Comparison of ENCODE assay signal across 8 cellular contexts in genomic region chr1:52032124-52032784, GRCh38. TPM values are rescaled to one million over a fixed set of nuclear protein-coding genes. Genes with fewer than 3 reads are reported as not detected.
A peak's percentile ranks its signal among the peaks of the same experiment; 100 is the strongest.
DNase-seq lines count a peak whose midpoint lies in the region; ATAC-seq, FAIRE-seq and TF ChIP-seq lines count a peak whose summit lies in the region.

No MANE protein-coding gene starts in this region.

- H3K23me2 ChIP-seq in H1 (ENCODE audit: low read depth, low read length) = peaks cover 5% of the 10 kb centered on the region; the same call in 1 of the 2 replicates

- no peak for ATAC-seq in Right ventricle myocardium inferior

- TF ChIP-seq POLR2A in H1 (IDR thresholded peaks at IDR 0.05; ENCODE audit: control extremely low read depth in 1 of 2, low read depth in 2 of 2, low read length in 2 of 2) = no peak

- H3K4me3 ChIP-seq in left ventricle myocardium inferior (peak overlapping the region; percentile 96), H1 (ENCODE audit: extremely low read depth in 1 of 4, insufficient read depth in 2 of 4, low read depth in 3 of 4, low read length in 4 of 4) (peak overlapping the region; percentile 68 to 94 (median 81))

- no peaks in the 10 kb centered on the region for H3K9me3 Mint-ChIP-seq in osteocyte (ENCODE audit: unreplicated experiment)

- DNase-seq in left ventricle myocardium inferior = no peak
- DNase-seq in Right ventricle myocardium inferior (ENCODE audit: missing footprints) = no peak
- peak; percentile 26 for DNase-seq in NCI-H69 (lab: John Stamatoyannopoulos, UW)
- no peak for DNase-seq in H1 (ENCODE audit: low read depth in 1 of 2, low spot score in 2 of 2)
- DNase-seq in osteocyte (ENCODE audit: extremely low spot score, unreplicated experiment) = no peak
- DNase-seq in stimulated activated naive CD4-positive, alpha-beta T cell treated with Interleukin-2 at 50 U/mL for 16 hours (lab: John Stamatoyannopoulos, UW) = no peak
- DNase-seq in SHP77 (lab: John Stamatoyannopoulos, UW) = no peak
- DNase-seq in NCI-H2081 treated with DMSO at 0.1 percent for 48 hours (lab: John Stamatoyannopoulos, UW) = no peak

- peaks cover 2 to 5% of the 10 kb centered on the region in 2 experiments for H4K20me1 ChIP-seq in H1 (replicated peaks in 1 of 2; ENCODE audit: control insufficient read depth in 1 of 2, insufficient read depth in 2 of 2, low read length in 2 of 2)

- TF ChIP-seq CTCF in left ventricle myocardium inferior (IDR thresholded peaks at IDR 0.05; ENCODE audit: borderline replicate concordance) = no peak
- no peak for TF ChIP-seq CTCF in H1 (IDR thresholded peaks at IDR 0.05; ENCODE audit: control extremely low read depth in 1 of 3, insufficient read depth in 1 of 3, low read depth in 1 of 3, low read length in 3 of 3)
- no peak for TF ChIP-seq CTCF in osteocyte (IDR thresholded peaks at IDR 0.05)

- H3K27me3 Mint-ChIP-seq in osteocyte (ENCODE audit: unreplicated experiment) = no peaks in the 10 kb centered on the region

- peaks cover 10% of the 10 kb centered on the region for H3K36me3 ChIP-seq in left ventricle myocardium inferior
- H3K36me3 ChIP-seq in H1 (ENCODE audit: control insufficient read depth in 2 of 4, insufficient read depth in 4 of 4, low read length in 3 of 4) = peaks cover 0 to 20% (median 2%) of the 10 kb centered on the region in 4 experiments; a peak in 3 of 8 replicates

- no peak overlapping the region for H2BK12ac ChIP-seq in H1 (ENCODE audit: low read depth, low read length)

- TF ChIP-seq EP300 in H1 (IDR thresholded peaks at IDR 0.05; ENCODE audit: borderline replicate concordance in 1 of 2, low read depth in 2 of 2, low read length in 2 of 2) = no peak

- H3K56ac ChIP-seq in H1 (replicated peaks; ENCODE audit: insufficient read length, low read depth, low read length) = no peak overlapping the region

- peaks cover 4 to 21% of the 10 kb centered on the region in 2 experiments; a peak in 3 of 4 replicates for H3K79me2 ChIP-seq in H1 (ENCODE audit: control insufficient read depth in 1 of 2, insufficient read depth in 2 of 2, low read length in 2 of 2)

- no peak overlapping the region for H4K5ac ChIP-seq in H1 (ENCODE audit: insufficient read length, low read depth, low read length)

- H4K91ac ChIP-seq in H1 (replicated peaks; ENCODE audit: insufficient read length, low read length) = no peak overlapping the region

- H4K8ac ChIP-seq in H1 (ENCODE audit: extremely low read depth, insufficient read depth, low read length) = 0 out of 2 replicates have a peak overlapping the region, but pooled peaks have one; percentile 4

- CTCF ChIA-PET in H1 (lab: Charles Lee; ENCODE audit: partially characterized antibody) = interaction anchor here (0.6 kb wide), 1 partner anchor 196 kb away, joined by 4 read pairs; no protein-coding TSS in a partner anchor

- H3K9me3 ChIP-seq in left ventricle myocardium inferior (replicated peaks) (no peaks in the 10 kb centered on the region), H1 (ENCODE audit: insufficient read depth in 2 of 2, low read depth in 1 of 2, low read length in 1 of 2) (no peaks in the 10 kb centered on the region)

- no peak overlapping the region for H3K4ac ChIP-seq in H1 (replicated peaks; ENCODE audit: insufficient read length, low read depth, low read length)

- no peak overlapping the region for H3K23ac ChIP-seq in H1 (ENCODE audit: insufficient read length)

- no peak overlapping the region for H2AFZ ChIP-seq in H1 (ENCODE audit: low read length)

- H3K36me3 Mint-ChIP-seq in osteocyte (ENCODE audit: unreplicated experiment) = peaks cover 10% of the 10 kb centered on the region

- peak overlapping the region; percentile 94 for H3K4me3 Mint-ChIP-seq in osteocyte (ENCODE audit: unreplicated experiment)

- no peak overlapping the region for H2AK5ac ChIP-seq in H1 (ENCODE audit: low read depth, low read length)

- H2BK15ac ChIP-seq in H1 (ENCODE audit: low read length) = no peak overlapping the region

- peaks cover 41% of the 10 kb centered on the region for H3K4me1 Mint-ChIP-seq in osteocyte (ENCODE audit: unreplicated experiment)

- H3K4me1 ChIP-seq in left ventricle myocardium inferior (peaks cover 29% of the 10 kb centered on the region), H1 (replicated peaks in 1 of 4; ENCODE audit: control insufficient read depth in 3 of 4, insufficient read depth in 4 of 4, low read length in 3 of 4) (peaks cover 2 to 4% (median 2%) of the 10 kb centered on the region in 4 experiments; a peak in 4 of 7 replicates)

- no peak for TF ChIP-seq RAD21 in H1 (IDR thresholded peaks at IDR 0.05 in 1 of 2, conservative IDR thresholded peaks at IDR 0.05 in 1 of 2; ENCODE audit: low read depth in 2 of 2, low read length in 2 of 2)

- H3K27ac Mint-ChIP-seq in osteocyte (ENCODE audit: unreplicated experiment) = peak overlapping the region; percentile 97

- POLR2A ChIA-PET in H1 (lab: Charles Lee; ENCODE audit: partially characterized antibody) = interaction anchor here (0.5 to 4.4 kb wide), 6 partner anchors 10 to 42 kb away, joined by 3 to 54 read pairs (median 5); partner anchors contain the start of genes BTF3L4, RAB3B and TXNDC12

- H3K79me1 ChIP-seq in H1 (ENCODE audit: low read depth, low read length) = peaks cover 3% of the 10 kb centered on the region; the same call in 1 of the 2 replicates

- intact Hi-C loops in left ventricle myocardium inferior (cut with micrococcal nuclease) = no loop called here
- intact Hi-C loops in Right ventricle myocardium inferior (cut with DNase I) = loop anchor here (2.0 kb wide), 1 partner anchor 23 kb away; the partner anchor contains the start of gene TXNDC12

- no peak for FAIRE-seq in H1 (lab: Jason Lieb, UNC)

- H3K18ac ChIP-seq in H1 (ENCODE audit: extremely low read depth, low read length) = no peak overlapping the region

- no peak overlapping the region for H3K14ac ChIP-seq in H1 (ENCODE audit: insufficient read length)

- H2BK120ac ChIP-seq in H1 (replicated peaks; ENCODE audit: low read depth, low read length) = no peak overlapping the region

- H3K27ac ChIP-seq in left ventricle myocardium inferior (replicated peaks) (peak overlapping the region; percentile 92), H1 (ENCODE audit: low read depth, low read length) (no peak overlapping the region)

- H2BK5ac ChIP-seq in H1 (ENCODE audit: low read depth, low read length) = no peak overlapping the region

- H3K27me3 ChIP-seq in left ventricle myocardium inferior (ENCODE audit: low read depth) (no peaks in the 10 kb centered on the region), H1 (replicated peaks in 1 of 4; ENCODE audit: control insufficient read depth in 3 of 4, extremely low read depth in 1 of 4, insufficient read depth in 3 of 4, low read length in 3 of 4) (no peaks in the 10 kb centered on the region)

- no peak overlapping the region for H2BK20ac ChIP-seq in H1 (ENCODE audit: low read length)

- peak overlapping the region; percentile 68 to 88 for H3K4me2 ChIP-seq in H1 (ENCODE audit: insufficient read depth in 1 of 2, low read depth in 2 of 2, low read length in 2 of 2)

- WGBS in H1 (ENCODE audit: extremely low coverage in 1 of 2, insufficient coverage in 1 of 2, insufficient read length in 1 of 2, insufficient replicate concordance in 2 of 2, low coverage in 1 of 2, low lambda C conversion rate in 2 of 2, missing lambda C conversion rate in 1 of 2), 2 experiments = 76% methylated on average over 5 of the region's 5 CpGs; no CpG with 5 or more reads in 1 of the 2 experiments

- peak overlapping the region in 2 of 4 experiments; percentile 52 to 84; a peak in 3 of 7 replicates for H3K9ac ChIP-seq in H1 (replicated peaks in 1 of 4; ENCODE audit: extremely low read depth in 1 of 4, low read depth in 3 of 4, low read length in 3 of 4)

RNA-seq across cellular contexts. Expression of gene KTI12, which starts 1.4 kb away (rescaled TPM):
- total RNA-seq in left ventricle myocardium inferior (3.2 TPM), Right ventricle myocardium inferior (3.1 TPM), osteocyte (9.5 and 9.9 TPM in 2 replicates)
- 7.5 and 8.3 TPM in 2 replicates for total RNA-seq in H1 (2021; fragmentation: NEBNext Ultra II Directional; extraction: Animal tissue kit (Norgen Biotek cat#: 25700))
- 16.2 and 17.0 TPM in 2 replicates for polyA plus RNA-seq in H1 (2011; rRNA removed)
- 13.6 TPM for polyA plus RNA-seq in H1 (2011; cell fraction: cytosol; rRNA removed)
- 13.9 TPM for polyA plus RNA-seq in H1 (2011; cell fraction: nucleus; rRNA removed)
- polyA plus RNA-seq in H1 (2012, experiment 1 of 2) = 8.6 to 10.1 TPM (median 9.8 TPM) in 4 replicates
- polyA plus RNA-seq in H1 (2012, experiment 2 of 2) = 13.8 TPM
- 6.9 TPM for polyA plus RNA-seq in H1 (2013, experiment 1 of 2)
- 6.4 TPM for polyA plus RNA-seq in H1 (2013, experiment 2 of 2)
- polyA minus RNA-seq in H1 (2011; rRNA and poly(A)+ RNA removed) = 7.0 and 8.7 TPM in 2 replicates
- polyA minus RNA-seq in H1 (2011; cell fraction: cytosol; rRNA and poly(A)+ RNA removed) = 3.7 TPM
- 15.0 TPM for polyA minus RNA-seq in H1 (2011; cell fraction: nucleus; rRNA and poly(A)+ RNA removed)

RNA-seq across cellular contexts. Expression of gene TXNDC12, which starts 22.7 kb away (rescaled TPM):
- total RNA-seq in left ventricle myocardium inferior = 25.7 TPM
- total RNA-seq in Right ventricle myocardium inferior = 21.2 TPM
- total RNA-seq in H1 (2021; fragmentation: NEBNext Ultra II Directional; extraction: Animal tissue kit (Norgen Biotek cat#: 25700)) = 84.6 and 89.8 TPM in 2 replicates
- polyA plus RNA-seq in H1 (2011; rRNA removed) = 25.8 and 35.2 TPM in 2 replicates
- polyA plus RNA-seq in H1 (2011; cell fraction: cytosol; rRNA removed) = 50.7 TPM
- 22.9 TPM for polyA plus RNA-seq in H1 (2011; cell fraction: nucleus; rRNA removed)
- 54.7 to 75.5 TPM (median 65.5 TPM) in 4 replicates for polyA plus RNA-seq in H1 (2012, experiment 1 of 2)
- 15.6 TPM for polyA plus RNA-seq in H1 (2012, experiment 2 of 2)
- polyA plus RNA-seq in H1 (2013, experiment 1 of 2) = 239 TPM
- 353 TPM for polyA plus RNA-seq in H1 (2013, experiment 2 of 2)
- 17.4 and 17.5 TPM in 2 replicates for polyA minus RNA-seq in H1 (2011; rRNA and poly(A)+ RNA removed)
- 77.8 TPM for polyA minus RNA-seq in H1 (2011; cell fraction: cytosol; rRNA and poly(A)+ RNA removed)
- polyA minus RNA-seq in H1 (2011; cell fraction: nucleus; rRNA and poly(A)+ RNA removed) = 26.3 TPM
- 46.6 and 49.8 TPM in 2 replicates for total RNA-seq in osteocyte

RNA-seq across cellular contexts. Expression of gene BTF3L4, which starts 23.8 kb away (rescaled TPM):
- total RNA-seq in left ventricle myocardium inferior = 25.9 TPM
- 25.5 TPM for total RNA-seq in Right ventricle myocardium inferior
- 97.3 and 98.3 TPM in 2 replicates for total RNA-seq in H1 (2021; fragmentation: NEBNext Ultra II Directional; extraction: Animal tissue kit (Norgen Biotek cat#: 25700))
- polyA plus RNA-seq in H1 (2011; rRNA removed) = 38.0 and 76.1 TPM in 2 replicates
- 83.5 TPM for polyA plus RNA-seq in H1 (2011; cell fraction: cytosol; rRNA removed)
- polyA plus RNA-seq in H1 (2011; cell fraction: nucleus; rRNA removed) = 9.1 TPM
- polyA plus RNA-seq in H1 (2012, experiment 1 of 2) = 46.7 to 87.4 TPM (median 54.3 TPM) in 4 replicates
- 24.8 TPM for polyA plus RNA-seq in H1 (2012, experiment 2 of 2)
- 82.2 TPM for polyA plus RNA-seq in H1 (2013, experiment 1 of 2)
- polyA plus RNA-seq in H1 (2013, experiment 2 of 2) = 87.4 TPM
- 48.4 and 57.5 TPM in 2 replicates for polyA minus RNA-seq in H1 (2011; rRNA and poly(A)+ RNA removed)
- 63.6 TPM for polyA minus RNA-seq in H1 (2011; cell fraction: cytosol; rRNA and poly(A)+ RNA removed)
- 46.1 TPM for polyA minus RNA-seq in H1 (2011; cell fraction: nucleus; rRNA and poly(A)+ RNA removed)
- 61.0 and 65.1 TPM in 2 replicates for total RNA-seq in osteocyte

RNA-seq across cellular contexts. Expression of gene RAB3B, which starts 41.8 kb away (rescaled TPM):
- total RNA-seq in left ventricle myocardium inferior (not detected), Right ventricle myocardium inferior (not detected), osteocyte (8.2 and 8.3 TPM in 2 replicates)
- total RNA-seq in H1 (2021; fragmentation: NEBNext Ultra II Directional; extraction: Animal tissue kit (Norgen Biotek cat#: 25700)) = 36.8 and 37.3 TPM in 2 replicates
- 9.4 and 12.5 TPM in 2 replicates for polyA plus RNA-seq in H1 (2011; rRNA removed)
- 10.6 TPM for polyA plus RNA-seq in H1 (2011; cell fraction: cytosol; rRNA removed)
- polyA plus RNA-seq in H1 (2011; cell fraction: nucleus; rRNA removed) = 18.0 TPM
- polyA plus RNA-seq in H1 (2012, experiment 1 of 2) = 16.0 to 24.7 TPM (median 18.6 TPM) in 4 replicates
- 2.1 TPM for polyA plus RNA-seq in H1 (2012, experiment 2 of 2)
- 24.4 TPM for polyA plus RNA-seq in H1 (2013, experiment 1 of 2)
- polyA plus RNA-seq in H1 (2013, experiment 2 of 2) = 20.8 TPM
- 33.9 and 45.6 TPM in 2 replicates for polyA minus RNA-seq in H1 (2011; rRNA and poly(A)+ RNA removed)
- 16.4 TPM for polyA minus RNA-seq in H1 (2011; cell fraction: cytosol; rRNA and poly(A)+ RNA removed)
- polyA minus RNA-seq in H1 (2011; cell fraction: nucleus; rRNA and poly(A)+ RNA removed) = 41.2 TPM
